16 cellular contexts compared by ENCODE assay signal in the genomic region with DNA sequence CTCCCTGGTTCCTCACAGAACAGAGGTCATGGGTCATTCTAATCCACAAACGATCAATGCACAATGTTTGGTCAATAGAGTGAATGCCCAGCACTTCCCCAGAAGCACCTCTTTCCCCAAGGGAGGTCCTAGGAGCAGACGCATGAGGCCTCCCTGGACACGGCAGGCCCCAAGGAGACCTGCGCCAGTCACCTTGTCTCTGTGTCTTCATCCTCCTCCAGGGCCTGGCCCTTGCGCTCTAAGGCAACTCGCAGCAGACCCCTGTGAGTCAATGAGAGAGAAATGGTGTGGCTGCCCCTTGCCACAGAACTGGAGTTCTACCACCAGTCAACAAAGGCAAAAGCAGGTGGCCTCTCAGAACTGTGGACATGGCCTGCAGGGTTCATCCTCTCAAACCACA. TPM values are rescaled to one million over a fixed set of nuclear protein-coding genes. Genes with fewer than 3 reads are reported as not detected.
"Had no signal": no experiment of that assay in that cellular context is flagged by ENCODE, and none has a peak within 500 bp of the region (broad histone marks: within the 10 kb centered on the region; RNA-seq: fewer than 3 reads in every experiment).

No MANE protein-coding gene starts in this region.

- H3K4me1 ChIP-seq: prostate gland had no signal

- H3K4me3 Mint-ChIP-seq: activated CD4-positive, alpha-beta memory T cell treated with anti-CD3 and anti-CD28 coated beads for 36 hours; activated naive CD8-positive, alpha-beta T cell; natural killer cell treated with Interleukin-12 subunit alpha and Interleukin-12 subunit beta and Interleukin-15 and Interleukin-18, amount 100 ng/mL, for 72 hours had no signal

- H3K27me3 Mint-ChIP-seq: activated CD4-positive, alpha-beta memory T cell treated with anti-CD3 and anti-CD28 coated beads for 36 hours; activated naive CD8-positive, alpha-beta T cell; natural killer cell treated with Interleukin-12 subunit alpha and Interleukin-12 subunit beta and Interleukin-15 and Interleukin-18, amount 100 ng/mL, for 72 hours had no signal

- H3K27me3 ChIP-seq: cardiac muscle cell, dorsolateral prefrontal cortex, thyroid gland had no signal

- H3K27ac Mint-ChIP-seq: activated CD4-positive, alpha-beta memory T cell treated with anti-CD3 and anti-CD28 coated beads for 36 hours; activated naive CD8-positive, alpha-beta T cell; natural killer cell treated with Interleukin-12 subunit alpha and Interleukin-12 subunit beta and Interleukin-15 and Interleukin-18, amount 100 ng/mL, for 72 hours had no signal

- DNase-seq: activated CD4-positive, alpha-beta memory T cell treated with anti-CD3 and anti-CD28 coated beads for 36 hours; mesendoderm; stimulated activated naive CD4-positive, alpha-beta T cell treated with Interleukin-2 at 50 U/mL for 16 hours; SW 1271; T-helper 2 cell had no signal

- H3K9me3 Mint-ChIP-seq: activated CD4-positive, alpha-beta memory T cell treated with anti-CD3 and anti-CD28 coated beads for 36 hours; natural killer cell treated with Interleukin-12 subunit alpha and Interleukin-12 subunit beta and Interleukin-15 and Interleukin-18, amount 100 ng/mL, for 72 hours had no signal

- H3K36me3 Mint-ChIP-seq: activated CD4-positive, alpha-beta memory T cell treated with anti-CD3 and anti-CD28 coated beads for 36 hours; natural killer cell treated with Interleukin-12 subunit alpha and Interleukin-12 subunit beta and Interleukin-15 and Interleukin-18, amount 100 ng/mL, for 72 hours had no signal

- ATAC-seq: natural killer cell treated with Interleukin-12 subunit alpha and Interleukin-12 subunit beta and Interleukin-15 and Interleukin-18, amount 100 ng/mL, for 72 hours had no signal

- H3K36me3 ChIP-seq: cardiac muscle cell, prostate gland had no signal

- H3K4me3 ChIP-seq: cardiac muscle cell, dorsolateral prefrontal cortex, prostate gland, smooth muscle cell, thyroid gland had no signal

- H3K27ac ChIP-seq: cardiac muscle cell, epithelial cell of prostate, prostate gland, thyroid gland had no signal

- H3K9me3 ChIP-seq: prostate gland, thyroid gland had no signal

RNA-seq across cellular contexts. Expression of a gene that starts 25.8 kb away (rescaled TPM):
- total RNA-seq: glomerular endothelial cell; natural killer cell treated with Interleukin-12 subunit alpha and Interleukin-12 subunit beta and Interleukin-15 and Interleukin-18, amount 100 ng/mL, for 72 hours had no signal

RNA-seq across cellular contexts. Expression of a gene that starts 42.2 kb away (rescaled TPM):
- total RNA-seq: activated CD4-positive, alpha-beta memory T cell treated with anti-CD3 and anti-CD28 coated beads for 36 hours; glomerular endothelial cell; natural killer cell treated with Interleukin-12 subunit alpha and Interleukin-12 subunit beta and Interleukin-15 and Interleukin-18, amount 100 ng/mL, for 72 hours; subcutaneous adipose tissue had no signal
- polyA plus RNA-seq: keratinocyte had no signal
